ENCODE assay signal across 16 cellular contexts in genomic region chr2:1841461-1841860, GRCh38.
DNase-seq lines count a peak whose midpoint lies in the region; ATAC-seq and TF ChIP-seq lines count a peak whose summit lies in the region.
"Had no signal": no experiment of that assay in that cellular context is flagged by ENCODE, and none has a peak within 500 bp of the region (broad histone marks: within the 10 kb centered on the region; RNA-seq: fewer than 3 reads in every experiment).

No MANE protein-coding gene starts in this region.

- peak overlapping the region; percentile 48 for H3K4me3 Mint-ChIP-seq in WTC11
- H3K4me3 Mint-ChIP-seq in type B pancreatic cell, result no peak overlapping the region
- H3K4me3 Mint-ChIP-seq: B cell; CD8-positive, alpha-beta T cell; HFFc6; IgD-negative memory B cell had no signal

- H3K4me3 ChIP-seq in iPS-18a (ENCODE audit: low read length), result peak overlapping the region; percentile 13
- no peak overlapping the region for H3K4me3 ChIP-seq in osteoblast (ENCODE audit: insufficient read depth, low read length)
- H3K4me3 ChIP-seq: BLaER1 treated with 17β-estradiol and CSF1 and Interleukin-3, amounts not matched to agents 10 nM and 100 nM had no signal

- H3K27me3 Mint-ChIP-seq in WTC11 (ENCODE audit: low read depth), result no peaks in the 10 kb centered on the region; the same call in none of the 2 replicates
- peaks cover 16% of the 10 kb centered on the region for H3K27me3 Mint-ChIP-seq in type B pancreatic cell
- H3K27me3 Mint-ChIP-seq: B cell had no signal

- H3K4me1 Mint-ChIP-seq in WTC11 (peaks cover 25% of the 10 kb centered on the region), type B pancreatic cell (ENCODE audit: unreplicated experiment) (peaks cover 12% of the 10 kb centered on the region)
- H3K4me1 Mint-ChIP-seq: B cell, IgD-negative memory B cell had no signal

- no peaks in the 10 kb centered on the region for H3K79me2 ChIP-seq in osteoblast (ENCODE audit: insufficient read depth, low read length)

- POLR2A ChIA-PET in WTC11 (lab: Charles Lee), result no interaction called here

- no peak overlapping the region for H3K4me2 ChIP-seq in osteoblast (ENCODE audit: insufficient read depth, low read length)
- H3K4me2 ChIP-seq: BLaER1 treated with 17β-estradiol and CSF1 and Interleukin-3, amounts not matched to agents 10 nM and 100 nM had no signal

- no peak overlapping the region for H2AFZ ChIP-seq in osteoblast (ENCODE audit: low read length)

- DNase-seq in WTC11 (ENCODE audit: low spot score) (no peak), osteoblast (ENCODE audit: insufficient read length, low spot score, missing footprints) (peak; percentile 54), superior temporal gyrus (ENCODE audit: extremely low spot score) (no peak), type B pancreatic cell (ENCODE audit: extremely low spot score, unreplicated experiment) (no peak), NCI-H524 treated with DMSO at 0.1 percent for 48 hours (lab: John Stamatoyannopoulos, UW) (no peak)
- DNase-seq: Calu3; CD8-positive, alpha-beta T cell; DMS79 treated with DMSO at 0.1 percent for 48 hours; HFFc6 had no signal

- H3K27me3 ChIP-seq in iPS-18a (ENCODE audit: control insufficient read depth, insufficient read depth, low read length) (peaks cover 9% of the 10 kb centered on the region), osteoblast (ENCODE audit: insufficient read depth, low read length) (no peaks in the 10 kb centered on the region)
- H3K27me3 ChIP-seq: BLaER1 treated with 17β-estradiol and CSF1 and Interleukin-3, amounts not matched to agents 10 nM and 100 nM had no signal

- CTCF ChIA-PET in WTC11 (lab: Charles Lee), result interaction anchor here (0.7 to 1.3 kb wide), 8 partner anchors 11 to 45 kb away, joined by 3 to 9 read pairs (median 3); no protein-coding TSS in a partner anchor

- no peaks in the 10 kb centered on the region for H3K9me3 Mint-ChIP-seq in WTC11
- H3K9me3 Mint-ChIP-seq in type B pancreatic cell, result no peaks in the 10 kb centered on the region
- H3K9me3 Mint-ChIP-seq: CD8-positive, alpha-beta T cell; HFFc6; IgD-negative memory B cell had no signal

- peak overlapping the region; percentile 8; the same call in 1 of the 2 replicates for H3K9ac ChIP-seq in ES-I3 (ENCODE audit: low read depth, low read length)
- H3K9ac ChIP-seq in iPS-18a (ENCODE audit: low read length), result no peak overlapping the region
- H3K9ac ChIP-seq: BLaER1 treated with 17β-estradiol and CSF1 and Interleukin-3, amounts not matched to agents 10 nM and 100 nM had no signal

- no peak for ATAC-seq in WTC11
- ATAC-seq: CD8-positive, alpha-beta T cell; HCT116; HepG2 had no signal

- TF ChIP-seq CTCF in WTC11 (IDR thresholded peaks at IDR 0.05) (no peak), osteoblast (IDR thresholded peaks at IDR 0.05; ENCODE audit: extremely low read depth, low read depth, low read length) (no peak), type B pancreatic cell (conservative IDR thresholded peaks at IDR 0.05) (no peak)

- H3K36me3 ChIP-seq in ES-I3 (ENCODE audit: insufficient read depth, low read length), result no peaks in the 10 kb centered on the region
- no peaks in the 10 kb centered on the region for H3K36me3 ChIP-seq in iPS-18a (ENCODE audit: control insufficient read depth, low read depth, low read length)
- no peaks in the 10 kb centered on the region for H3K36me3 ChIP-seq in osteoblast (ENCODE audit: insufficient read depth, low read length)
- H3K36me3 ChIP-seq: BLaER1 treated with 17β-estradiol and CSF1 and Interleukin-3, amounts not matched to agents 10 nM and 100 nM had no signal

- H3K36me3 Mint-ChIP-seq in WTC11 (no peaks in the 10 kb centered on the region), type B pancreatic cell (no peaks in the 10 kb centered on the region)
- H3K36me3 Mint-ChIP-seq: CD8-positive, alpha-beta T cell had no signal

- no peaks in the 10 kb centered on the region for H3K9me3 ChIP-seq in ES-I3 (ENCODE audit: control insufficient read depth, insufficient read depth, low read length)
- H3K9me3 ChIP-seq in iPS-18a (ENCODE audit: control insufficient read depth, low read depth, low read length), result no peaks in the 10 kb centered on the region
- H3K9me3 ChIP-seq in osteoblast (ENCODE audit: low read depth, low read length), result no peaks in the 10 kb centered on the region
- H3K9me3 ChIP-seq: BLaER1 treated with 17β-estradiol and CSF1 and Interleukin-3, amounts not matched to agents 10 nM and 100 nM had no signal

- H3K4me1 ChIP-seq in ES-I3 (ENCODE audit: insufficient read depth, low read length) (peaks cover 5% of the 10 kb centered on the region; the same call in 1 of the 2 replicates), iPS-18a (ENCODE audit: control insufficient read depth, low read depth, low read length) (peaks cover 10% of the 10 kb centered on the region), osteoblast (ENCODE audit: insufficient read depth, low read length) (no peaks in the 10 kb centered on the region)

- no peaks in the 10 kb centered on the region for H4K20me1 ChIP-seq in osteoblast (ENCODE audit: insufficient read depth, low read length)
- H4K20me1 ChIP-seq: BLaER1 treated with 17β-estradiol and CSF1 and Interleukin-3, amounts not matched to agents 10 nM and 100 nM had no signal

- no peak overlapping the region for H3K27ac ChIP-seq in iPS-18a (ENCODE audit: low read length)
- H3K27ac ChIP-seq in osteoblast (ENCODE audit: low read depth, low read length), result no peak overlapping the region
- H3K27ac ChIP-seq: BLaER1 treated with 17β-estradiol and CSF1 and Interleukin-3, amounts not matched to agents 10 nM and 100 nM had no signal

- H3K27ac Mint-ChIP-seq in WTC11 (no peak overlapping the region), type B pancreatic cell (no peak overlapping the region)
- H3K27ac Mint-ChIP-seq: B cell; CD8-positive, alpha-beta T cell; HFFc6; IgD-negative memory B cell had no signal

TF ChIP-seq in WTC11, 78 proteins besides CTCF, POLR2A, EP300 and RAD21:
- TF ChIP-seq JUN (CRISPR knock-in tag; IDR thresholded peaks at IDR 0.05), result no peak
- no peak for TF ChIP-seq ZBTB43 (CRISPR knock-in tag; IDR thresholded peaks at IDR 0.05)
- TF ChIP-seq ARID4B (CRISPR knock-in tag; IDR thresholded peaks at IDR 0.05; ENCODE audit: borderline replicate concordance), result no peak
- TF ChIP-seq USF2 (CRISPR knock-in tag; IDR thresholded peaks at IDR 0.05), result no peak
- no peak for TF ChIP-seq MLX (CRISPR knock-in tag; IDR thresholded peaks at IDR 0.05)
- TF ChIP-seq RORB (CRISPR knock-in tag; IDR thresholded peaks at IDR 0.05), result no peak
- TF ChIP-seq SMAD4 (CRISPR knock-in tag; IDR thresholded peaks at IDR 0.05), result no peak
